Comparison of ENCODE assay signal across 19 cellular contexts in genomic region chr15:80507131-80507530, GRCh38.
DNase-seq lines count a peak whose midpoint lies in the region; ATAC-seq and TF ChIP-seq lines count a peak whose summit lies in the region.
"Had no signal": no experiment of that assay in that cellular context is flagged by ENCODE, and none has a peak within 500 bp of the region (broad histone marks: within the 10 kb centered on the region; RNA-seq: fewer than 3 reads in every experiment).

No MANE protein-coding gene starts in this region.

- no peak for TF ChIP-seq EP300 in SK-N-SH (IDR thresholded peaks at IDR 0.05; ENCODE audit: borderline replicate concordance in 1 of 2, low read depth in 1 of 2, low read length in 1 of 2)

- no peaks in the 10 kb centered on the region for H3K27me3 ChIP-seq in GM23248 (replicated peaks; ENCODE audit: insufficient read depth)
- no peaks in the 10 kb centered on the region for H3K27me3 ChIP-seq in layer of hippocampus (ENCODE audit: control insufficient read depth, insufficient read depth, low read length)
- no peaks in the 10 kb centered on the region for H3K27me3 ChIP-seq in SK-N-SH (ENCODE audit: insufficient read depth)

- H3K4me2 ChIP-seq in GM23248 (ENCODE audit: unreplicated experiment) (peak overlapping the region; percentile 49), SK-N-SH (no peak overlapping the region)

- peaks cover 36% of the 10 kb centered on the region for H3F3A ChIP-seq in GM23248 (ENCODE audit: insufficient read depth)
- no peaks in the 10 kb centered on the region for H3F3A ChIP-seq in SK-N-SH (replicated peaks; ENCODE audit: insufficient read depth)

- peaks cover 4% of the 10 kb centered on the region for H3K27me3 Mint-ChIP-seq in activated CD8-positive, alpha-beta T cell treated with anti-CD3 and anti-CD28 coated beads for 36 hours

- peaks cover 31% of the 10 kb centered on the region for H3K4me1 ChIP-seq in GM23248 (ENCODE audit: insufficient read depth)
- peaks cover 0 to 10% of the 10 kb centered on the region in 2 experiments; a peak in 1 of 4 replicates for H3K4me1 ChIP-seq in SK-N-SH (ENCODE audit: control insufficient read depth in 1 of 2, insufficient read depth in 2 of 2, low read depth in 1 of 2, low read length in 1 of 2)

- WGBS in GM23248 (ENCODE audit: low coverage in 1 of 2, low lambda C conversion rate in 2 of 2, missing lambda C conversion rate in 2 of 2), 2 experiments: 57 to 59% methylated on average over 5 of the region's 5 CpGs
- 87% methylated on average over 5 of the region's 5 CpGs for WGBS in SK-N-SH (ENCODE audit: low lambda C conversion rate)

- intact Hi-C loops in activated CD8-positive, alpha-beta T cell treated with anti-CD3 and anti-CD28 coated beads for 36 hours (cut with micrococcal nuclease): no loop called here

- in situ Hi-C loops in GM23248 (cut with MboI): no loop called here

- H3K79me2 ChIP-seq in GM23248 (ENCODE audit: insufficient read depth): no peaks in the 10 kb centered on the region
- H3K79me2 ChIP-seq in SK-N-SH (ENCODE audit: insufficient read depth): no peaks in the 10 kb centered on the region

- H2AFZ ChIP-seq in GM23248 (peak overlapping the region; percentile 31; the same call in 1 of the 2 replicates), SK-N-SH (ENCODE audit: low read depth) (no peak overlapping the region)

- no peak overlapping the region for H3K27ac Mint-ChIP-seq in activated CD8-positive, alpha-beta T cell treated with anti-CD3 and anti-CD28 coated beads for 36 hours
- H3K27ac Mint-ChIP-seq: CD8-positive, alpha-beta T cell; H9; IgD-negative memory B cell had no signal

- H3K36me3 ChIP-seq in GM23248 (ENCODE audit: low read depth) (no peaks in the 10 kb centered on the region), SK-N-SH (replicated peaks in 1 of 2; ENCODE audit: control insufficient read depth in 1 of 2, insufficient read depth in 2 of 2, low read length in 1 of 2) (peaks cover 0 to 13% of the 10 kb centered on the region in 2 experiments)

- CTCF ChIA-PET in activated CD8-positive, alpha-beta T cell treated with anti-CD3 and anti-CD28 coated beads for 36 hours (lab: Charles Lee): no interaction called here
- CTCF ChIA-PET in SK-N-SH (lab: Yijun Ruan, JAX): interaction anchor here (2.9 kb wide), 1 partner anchor 51 kb away, joined by 8 read pairs; no protein-coding TSS in a partner anchor

- POLR2A ChIA-PET in activated CD8-positive, alpha-beta T cell treated with anti-CD3 and anti-CD28 coated beads for 36 hours (lab: Charles Lee): no interaction called here
- POLR2A ChIA-PET in SK-N-SH (lab: Yijun Ruan, JAX): no interaction called here

- peaks cover 3% of the 10 kb centered on the region; the same call in 1 of the 2 replicates for H3K9me2 ChIP-seq in GM23248 (ENCODE audit: insufficient read depth)
- no peaks in the 10 kb centered on the region for H3K9me2 ChIP-seq in SK-N-SH

- DNase-seq in GM23248 (no peak), caudate nucleus (lab: John Stamatoyannopoulos, UW) (no peak), SK-N-SH (no peak)
- DNase-seq in activated CD8-positive, alpha-beta T cell treated with anti-CD3 and anti-CD28 coated beads for 36 hours: no peak
- DNase-seq: ACHN; H9; NCI-H1417 treated with DMSO at 0.1 percent for 48 hours; NCI-H2081; NCI-H2227 treated with DMSO at 0.1 percent for 48 hours; NCI-H526; NK-92 treated with Interleukin-12 subunit alpha and Interleukin-12 subunit beta, amount 100 ng/mL, for 24 hours; PC-3 had no signal

- H4K20me1 ChIP-seq in GM23248 (ENCODE audit: insufficient read depth) (no peaks in the 10 kb centered on the region), SK-N-SH (ENCODE audit: insufficient read depth) (no peaks in the 10 kb centered on the region)

- no peak for TF ChIP-seq CTCF in activated CD8-positive, alpha-beta T cell treated with anti-CD3 and anti-CD28 coated beads for 36 hours (IDR thresholded peaks at IDR 0.05)
- no peak for TF ChIP-seq CTCF in SK-N-SH (IDR thresholded peaks at IDR 0.05)

- peak overlapping the region; percentile 24; the same call in 1 of the 2 replicates for H3K9ac ChIP-seq in GM23248
- no peak overlapping the region for H3K9ac ChIP-seq in SK-N-SH

- no peak overlapping the region for H3K4me3 Mint-ChIP-seq in activated CD8-positive, alpha-beta T cell treated with anti-CD3 and anti-CD28 coated beads for 36 hours
- H3K4me3 Mint-ChIP-seq: CD8-positive, alpha-beta T cell; H9; IgD-negative memory B cell had no signal

- H3K4me3 ChIP-seq in GM23248 (no peak overlapping the region), SK-N-SH (ENCODE audit: low read depth in 2 of 2, low read length in 1 of 2) (no peak overlapping the region)
- H3K4me3 ChIP-seq: SK-N-MC had no signal

- H3K36me3 Mint-ChIP-seq in activated CD8-positive, alpha-beta T cell treated with anti-CD3 and anti-CD28 coated beads for 36 hours (ENCODE audit: low read depth): no peaks in the 10 kb centered on the region
- H3K36me3 Mint-ChIP-seq: CD8-positive, alpha-beta T cell had no signal

- H3K27ac ChIP-seq in GM23248 (peak overlapping the region; percentile 70), caudate nucleus (ENCODE audit: low read depth, low read length) (peak overlapping the region; percentile 29), layer of hippocampus (ENCODE audit: low read depth, low read length) (peak overlapping the region; percentile 24), temporal lobe (ENCODE audit: low read depth, low read length) (peak overlapping the region; percentile 13), SK-N-SH (ENCODE audit: low read depth in 2 of 2, low read length in 1 of 2) (peak overlapping the region in 1 of 2 experiments; percentile 25; a peak in 1 of 4 replicates)
- H3K27ac ChIP-seq: SK-N-MC had no signal

- H3K9me3 ChIP-seq in GM23248 (ENCODE audit: low read depth): no peaks in the 10 kb centered on the region
- no peaks in the 10 kb centered on the region for H3K9me3 ChIP-seq in SK-N-SH

- no peak for TF ChIP-seq RAD21 in SK-N-SH (IDR thresholded peaks at IDR 0.05; ENCODE audit: low read length)

- peaks cover 7% of the 10 kb centered on the region for H3K9me3 Mint-ChIP-seq in activated CD8-positive, alpha-beta T cell treated with anti-CD3 and anti-CD28 coated beads for 36 hours
- H3K9me3 Mint-ChIP-seq: CD8-positive, alpha-beta T cell; H9 had no signal

- peaks cover 9% of the 10 kb centered on the region for H3K4me1 Mint-ChIP-seq in activated CD8-positive, alpha-beta T cell treated with anti-CD3 and anti-CD28 coated beads for 36 hours (ENCODE audit: low read depth)
- H3K4me1 Mint-ChIP-seq: H9 had no signal

- ATAC-seq in GM18867 (IDR thresholded peaks at IDR 0.05; ENCODE audit: unreplicated experiment) (no peak), HG02938 (IDR thresholded peaks at IDR 0.05; ENCODE audit: unreplicated experiment) (no peak)
- no peak for ATAC-seq in activated CD8-positive, alpha-beta T cell treated with anti-CD3 and anti-CD28 coated beads for 36 hours
- ATAC-seq: CD8-positive, alpha-beta T cell; PC-3 had no signal

TF ChIP-seq in SK-N-SH, 30 proteins besides CTCF, POLR2A, EP300 and RAD21 (continues in another document):
- TF ChIP-seq FOXJ3 (CRISPR knock-in tag; IDR thresholded peaks at IDR 0.05) (no peak), REST (IDR thresholded peaks at IDR 0.05; ENCODE audit: low read depth, low read length) (no peak), TAF1 (IDR thresholded peaks at IDR 0.05; ENCODE audit: borderline replicate concordance, low read depth, low read length) (no peak), TEAD4 (IDR thresholded peaks at IDR 0.05; ENCODE audit: borderline replicate concordance, insufficient read depth) (no peak), GATA2 (CRISPR knock-in tag; IDR thresholded peaks at IDR 0.05) (no peak), SMC3 (IDR thresholded peaks at IDR 0.05; ENCODE audit: low read depth, low read length) (no peak), ELF1 (IDR thresholded peaks at IDR 0.05) (no peak), PBX3 (IDR thresholded peaks at IDR 0.05) (no peak), SIN3A (IDR thresholded peaks at IDR 0.05; ENCODE audit: borderline replicate concordance, low read depth, low read length) (no peak)
